In genomic region chr22:38081941-38082828, GRCh38 we compare ENCODE assay signal across 11 cellular contexts. TPM values are rescaled to one million over a fixed set of nuclear protein-coding genes. Genes with fewer than 3 reads are reported as not detected.
DNase-seq lines count a peak whose midpoint lies in the region; TF ChIP-seq lines count a peak whose summit lies in the region.
"Had no signal": no experiment of that assay in that cellular context is flagged by ENCODE, and none has a peak within 500 bp of the region (broad histone marks: within the 10 kb centered on the region; RNA-seq: fewer than 3 reads in every experiment).

No MANE protein-coding gene starts in this region.

- TF ChIP-seq CTCF in GM10248 (IDR thresholded peaks at IDR 0.05; ENCODE audit: control extremely low read depth, extremely low read depth, low read depth, missing control alignments) (no peak), smooth muscle cell (IDR thresholded peaks at IDR 0.05; ENCODE audit: borderline replicate concordance, insufficient read depth, poor library complexity, severe bottlenecking) (no peak), HFFc6 (IDR thresholded peaks at IDR 0.05) (no peak)

- no peak overlapping the region for H3K4me3 Mint-ChIP-seq in HFFc6

- H3K27me3 ChIP-seq in NT2/D1 (ENCODE audit: insufficient read depth, insufficient read length): peaks cover 7% of the 10 kb centered on the region
- H3K27me3 ChIP-seq in iPS-15b (ENCODE audit: control insufficient read depth, insufficient read depth, low read length): peaks cover 13% of the 10 kb centered on the region
- H3K27me3 ChIP-seq in smooth muscle cell (ENCODE audit: low read depth): peaks cover 4% of the 10 kb centered on the region

- no peak for TF ChIP-seq POLR2A in erythroblast (IDR thresholded peaks at IDR 0.05; ENCODE audit: low read length)

- POLR2A ChIA-PET in GM10248 (lab: Yijun Ruan, JAX): no interaction called here

- no peaks in the 10 kb centered on the region for H3K9me3 Mint-ChIP-seq in HFFc6

- WGBS in smooth muscle cell (ENCODE audit: low lambda C conversion rate): 68% methylated on average over 33 of the region's 52 CpGs

- H3K27ac Mint-ChIP-seq in HFFc6: no peak overlapping the region

- no peaks in the 10 kb centered on the region for H4K20me1 ChIP-seq in smooth muscle cell (ENCODE audit: low read depth)

- no peak overlapping the region for H3K27ac ChIP-seq in smooth muscle cell (ENCODE audit: low read depth)
- H3K27ac ChIP-seq: thyroid gland had no signal

- H3F3A ChIP-seq in smooth muscle cell (ENCODE audit: low read depth): no peaks in the 10 kb centered on the region

- H3K36me3 Mint-ChIP-seq in HFFc6 (ENCODE audit: low read depth): no peaks in the 10 kb centered on the region

- H3K4me1 ChIP-seq in NT2/D1 (ENCODE audit: insufficient read depth, insufficient read length) (peaks cover 29% of the 10 kb centered on the region), iPS-15b (ENCODE audit: control insufficient read depth, insufficient read depth, low read length) (no peaks in the 10 kb centered on the region), smooth muscle cell (ENCODE audit: low read depth) (peaks cover 22% of the 10 kb centered on the region)

- DNase-seq in GM10248 (ENCODE audit: extremely low spot score): peak; percentile 56
- no peak for DNase-seq in NT2/D1 (ENCODE audit: low read depth, low spot score)
- no peak for DNase-seq in smooth muscle cell (lab: John Stamatoyannopoulos, UW; ENCODE audit: unreplicated experiment)
- DNase-seq in erythroblast (lab: John Stamatoyannopoulos, UW): no peak
- no peak for DNase-seq in dedifferentiated amniotic fluid mesenchymal stem cell (ENCODE audit: extremely low spot score)
- DNase-seq in SK-N-DZ (ENCODE audit: low spot score): no peak
- DNase-seq in HFFc6: no peak
- DNase-seq: activated CD8-positive, alpha-beta memory T cell treated with anti-CD3 and anti-CD28 coated beads, Interleukin-2, amount 50 U/mL, for 4 hours; NCI-H524 had no signal

- peak overlapping the region; percentile 85 for H3K4me2 ChIP-seq in smooth muscle cell

- H3K4me3 ChIP-seq in NT2/D1 (ENCODE audit: insufficient read length, low read depth) (no peak overlapping the region), iPS-15b (ENCODE audit: low read depth, low read length) (peak overlapping the region; percentile 30), smooth muscle cell (peak overlapping the region; percentile 36)

- H3K9me3 ChIP-seq in NT2/D1 (ENCODE audit: insufficient read depth, low read length) (no peaks in the 10 kb centered on the region), iPS-15b (ENCODE audit: control insufficient read depth, insufficient read depth, low read length) (no peaks in the 10 kb centered on the region), smooth muscle cell (replicated peaks; ENCODE audit: low read depth) (no peaks in the 10 kb centered on the region)
- H3K9me3 ChIP-seq: thyroid gland had no signal

- no peaks in the 10 kb centered on the region for H3K4me1 Mint-ChIP-seq in HFFc6 (ENCODE audit: low read depth)

- CTCF ChIA-PET in GM10248 (lab: Yijun Ruan, JAX): no interaction called here

- H3K9ac ChIP-seq in NT2/D1 (ENCODE audit: insufficient read length, low read depth) (peak overlapping the region; percentile 21), iPS-15b (ENCODE audit: low read depth, low read length) (no peak overlapping the region), smooth muscle cell (ENCODE audit: low read depth) (no peak overlapping the region)

- no peaks in the 10 kb centered on the region for H3K79me2 ChIP-seq in smooth muscle cell (ENCODE audit: low read depth)

- H3K36me3 ChIP-seq in NT2/D1 (ENCODE audit: insufficient read depth, insufficient read length, low read length): no peaks in the 10 kb centered on the region
- peaks cover 7% of the 10 kb centered on the region for H3K36me3 ChIP-seq in iPS-15b (ENCODE audit: control insufficient read depth, insufficient read depth, low read length)
- H3K36me3 ChIP-seq in smooth muscle cell (ENCODE audit: low read depth): no peaks in the 10 kb centered on the region
- H3K36me3 ChIP-seq: thyroid gland had no signal

- H2AFZ ChIP-seq in smooth muscle cell (ENCODE audit: low read depth): no peak overlapping the region

- peaks cover 12% of the 10 kb centered on the region; the same call in 1 of the 2 replicates for H3K27me3 Mint-ChIP-seq in HFFc6 (ENCODE audit: insufficient read depth)

RNA-seq across cellular contexts. Expression of gene SLC16A8, which starts 1.8 kb away (rescaled TPM):
- total RNA-seq in smooth muscle cell: 0.09 TPM in 1 of 2 replicates, not detected in the other
- polyA plus RNA-seq in smooth muscle cell: 0.93 and 1.4 TPM in 2 replicates
- not detected in 2 replicates for polyA plus RNA-seq in SK-N-DZ (2014; cell fraction: cytosol; rRNA removed)
- polyA plus RNA-seq in SK-N-DZ (2014; cell fraction: nucleus; rRNA removed): not detected in 2 replicates
- total RNA-seq in HFFc6 (2021; fragmentation: NEBNext Ultra II Directional; extraction: Animal tissue kit (Norgen Biotek cat#: 25700)): not detected

RNA-seq across cellular contexts. Expression of gene PICK1, which starts 25.0 kb away (rescaled TPM):
- 8.8 and 23.4 TPM in 2 replicates for total RNA-seq in smooth muscle cell
- 17.5 and 30.1 TPM in 2 replicates for polyA plus RNA-seq in smooth muscle cell
- 34.4 and 37.6 TPM in 2 replicates for polyA plus RNA-seq in SK-N-DZ (2014; cell fraction: cytosol; rRNA removed)
- 139 and 169 TPM in 2 replicates for polyA plus RNA-seq in SK-N-DZ (2014; cell fraction: nucleus; rRNA removed)
- total RNA-seq in HFFc6 (2021; fragmentation: NEBNext Ultra II Directional; extraction: Animal tissue kit (Norgen Biotek cat#: 25700)): 1 to 10 TPM; 7.0 to 10.0 (median 7.7) TPM

RNA-seq across cellular contexts. Expression of gene BAIAP2L2, which starts 28.3 kb away (rescaled TPM):
- total RNA-seq in smooth muscle cell: 0.13 and 0.31 TPM in 2 replicates
- 0.67 and 1.3 TPM in 2 replicates for polyA plus RNA-seq in smooth muscle cell
- polyA plus RNA-seq in SK-N-DZ (2014; cell fraction: cytosol; rRNA removed): 1.3 and 1.9 TPM in 2 replicates
- 2.5 and 5.6 TPM in 2 replicates for polyA plus RNA-seq in SK-N-DZ (2014; cell fraction: nucleus; rRNA removed)
- total RNA-seq in HFFc6 (2021; fragmentation: NEBNext Ultra II Directional; extraction: Animal tissue kit (Norgen Biotek cat#: 25700)): under 1 TPM in 1 of 6 experiments, not detected in 5; 0.08 TPM
